Comparison of ENCODE assay signal across 21 cellular contexts in genomic region chr1:195656780-195657179, GRCh38.
DNase-seq lines count a peak whose midpoint lies in the region; ATAC-seq, FAIRE-seq and TF ChIP-seq lines count a peak whose summit lies in the region.
"Had no signal": no experiment of that assay in that cellular context is flagged by ENCODE, and none has a peak within 500 bp of the region (broad histone marks: within the 10 kb centered on the region; RNA-seq: fewer than 3 reads in every experiment).

No MANE protein-coding gene starts in this region.

- H3K27ac ChIP-seq in 22Rv1 (peak overlapping the region; percentile 29), SK-N-MC (0 out of 2 replicates have a peak overlapping the region, but pooled peaks have one; percentile 5)
- H3K27ac ChIP-seq: BLaER1, C4-2B, GM23248 had no signal

- TF ChIP-seq CTCF in 22Rv1 (IDR thresholded peaks at IDR 0.05) (no peak), D721Med (IDR thresholded peaks at IDR 0.05; ENCODE audit: insufficient read depth, missing control alignments) (no peak)

- no peak overlapping the region for H3K4me3 ChIP-seq in SK-N-MC
- H3K4me3 ChIP-seq: BLaER1, GM12878, GM23248 had no signal

- FAIRE-seq in D721Med (lab: Jason Lieb, UNC) (peak; percentile 16), colon (lab: Jason Lieb, UNC) (peak; percentile 21)
- FAIRE-seq: GM12878, GM19239, H1 had no signal

- no peak for DNase-seq in D721Med (ENCODE audit: insufficient read length, low spot score)
- no peak for DNase-seq in SK-N-MC (ENCODE audit: low read depth, low spot score)
- no peak for DNase-seq in effector CD4-positive, alpha-beta T cell
- no peak for DNase-seq in activated naive CD4-positive, alpha-beta T cell treated with Interleukin-2 at 50 U/mL for 16 hours
- no peak for DNase-seq in DMS153 (lab: John Stamatoyannopoulos, UW)
- DNase-seq: CD4-positive, CD25-positive, alpha-beta regulatory T cell; CD8-positive, alpha-beta memory T cell; DMS79; EL; GDM1; GM23248; H7; HCEC 1CT had no signal

- no peak overlapping the region for H3K9ac ChIP-seq in SK-N-MC (ENCODE audit: insufficient read length)
- H3K9ac ChIP-seq: BLaER1, GM23248 had no signal

- no peak for ATAC-seq in HG02623 (IDR thresholded peaks at IDR 0.05; ENCODE audit: unreplicated experiment)
- ATAC-seq: GM12878 had no signal

- no peaks in the 10 kb centered on the region for H3K9me3 ChIP-seq in SK-N-MC (ENCODE audit: low read depth, low read length)
- H3K9me3 ChIP-seq: BLaER1 had no signal

- no peaks in the 10 kb centered on the region for H3K36me3 ChIP-seq in SK-N-MC (ENCODE audit: insufficient read depth, low read length)
- H3K36me3 ChIP-seq: BLaER1 had no signal
